ENCODE assay signal across 12 cellular contexts in the genomic region with DNA sequence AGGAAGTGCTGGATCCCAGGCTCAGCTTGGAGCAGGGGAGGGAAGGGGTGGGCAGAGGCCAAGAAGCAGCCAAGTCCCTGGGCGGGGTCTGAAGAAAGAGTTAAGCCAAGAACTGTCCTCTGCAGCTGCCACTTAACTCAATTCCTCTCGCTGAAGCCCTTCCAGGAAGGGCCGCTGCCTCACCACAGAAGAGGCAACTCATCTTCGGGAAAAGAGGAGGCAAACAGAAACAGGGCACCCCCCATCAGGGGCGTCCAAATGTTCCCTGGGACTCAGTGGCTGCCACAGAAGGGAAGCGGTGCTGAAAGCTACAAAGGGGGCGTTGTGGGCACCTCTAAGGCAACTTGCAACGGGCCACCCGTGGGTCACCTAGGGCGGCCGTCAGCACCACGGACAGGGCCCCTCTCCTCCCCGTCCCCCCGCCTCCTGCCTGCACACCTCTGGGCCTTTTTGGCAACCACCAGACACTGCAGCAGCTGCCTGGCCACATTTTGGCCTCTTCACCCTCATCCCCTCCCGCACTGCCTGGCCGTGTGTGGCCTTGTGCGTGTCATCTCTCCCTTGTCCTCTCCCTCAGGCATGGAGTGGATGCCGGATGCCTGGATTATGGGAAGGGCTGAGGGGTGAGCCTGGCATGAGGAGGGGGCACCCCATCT. TPM values are rescaled to one million over a fixed set of nuclear protein-coding genes. Genes with fewer than 3 reads are reported as not detected.
DNase-seq lines count a peak whose midpoint lies in the region; ATAC-seq and TF ChIP-seq lines count a peak whose summit lies in the region.
"Had no signal": no experiment of that assay in that cellular context is flagged by ENCODE, and none has a peak within 500 bp of the region (broad histone marks: within the 10 kb centered on the region; RNA-seq: fewer than 3 reads in every experiment).

No MANE protein-coding gene starts in this region.

- no peaks in the 10 kb centered on the region for H3K79me2 ChIP-seq in hepatocyte

- no peak for TF ChIP-seq POLR2A in thyroid gland (IDR thresholded peaks at IDR 0.05)

- TF ChIP-seq CTCF in cardiac muscle cell (IDR thresholded peaks at IDR 0.05; ENCODE audit: low read depth, low read length) (no peak), right atrium auricular region (IDR thresholded peaks at IDR 0.05) (no peak), RWPE2 (IDR thresholded peaks at IDR 0.05; ENCODE audit: poor library complexity, severe bottlenecking) (no peak), hepatocyte (IDR thresholded peaks at IDR 0.05; ENCODE audit: poor library complexity) (no peak), thyroid gland (IDR thresholded peaks at IDR 0.05) (no peak), dorsolateral prefrontal cortex (IDR thresholded peaks at IDR 0.05 in 54 of 56, conservative IDR thresholded peaks at IDR 0.05 in 2 of 56; ENCODE audit: low read depth in 1 of 56, partially characterized antibody in 56 of 56) (no peak)

- H2AFZ ChIP-seq in hepatocyte: no peak overlapping the region

- H3K27me3 ChIP-seq in cardiac muscle cell (peaks cover 31% of the 10 kb centered on the region), right atrium auricular region (peaks cover 16 to 18% of the 10 kb centered on the region in 2 donors), RWPE2 (ENCODE audit: insufficient read depth, poor library complexity, severe bottlenecking) (peaks cover 8% of the 10 kb centered on the region), hepatocyte (peaks cover 67% of the 10 kb centered on the region), thyroid gland (peaks cover 15% of the 10 kb centered on the region), dorsolateral prefrontal cortex (peaks cover 0 to 19% (median 0%) of the 10 kb centered on the region in 45 donors)

- no peaks in the 10 kb centered on the region for H4K20me1 ChIP-seq in hepatocyte (ENCODE audit: insufficient read depth, poor library complexity, severe bottlenecking)

- DNase-seq in cardiac muscle cell (ENCODE audit: low read depth in 1 of 2, low spot score in 1 of 2) (peak; percentile 30 to 85), right atrium auricular region (ENCODE audit: low spot score) (no peak), RWPE2 (ENCODE audit: low spot score) (no peak), hepatocyte (ENCODE audit: low spot score) (peak; percentile 61), thyroid gland (peak; percentile 27 to 31), NCI-H2171 (lab: John Stamatoyannopoulos, UW) (no peak), NCI-H187 (lab: John Stamatoyannopoulos, UW) (no peak), dorsolateral prefrontal cortex (no peak)

- ATAC-seq in RWPE2 (ENCODE audit: low read depth): peak; percentile 36; the same call in 2 of the 3 replicates

- H3K9me3 ChIP-seq in cardiac muscle cell (ENCODE audit: low read depth): no peaks in the 10 kb centered on the region
- H3K9me3 ChIP-seq in right atrium auricular region: no peaks in the 10 kb centered on the region
- H3K9me3 ChIP-seq in RWPE2 (ENCODE audit: severe bottlenecking): no peaks in the 10 kb centered on the region
- H3K9me3 ChIP-seq in hepatocyte (ENCODE audit: low read depth): no peaks in the 10 kb centered on the region
- H3K9me3 ChIP-seq in thyroid gland: no peaks in the 10 kb centered on the region
- H3K9me3 ChIP-seq: adrenal gland, upper lobe of left lung had no signal

- H3K27ac ChIP-seq in cardiac muscle cell: no peak overlapping the region
- no peak overlapping the region for H3K27ac ChIP-seq in right atrium auricular region
- no peak overlapping the region for H3K27ac ChIP-seq in RWPE2 (ENCODE audit: poor library complexity, severe bottlenecking)
- H3K27ac ChIP-seq in hepatocyte: no peak overlapping the region
- no peak overlapping the region for H3K27ac ChIP-seq in thyroid gland
- H3K27ac ChIP-seq in dorsolateral prefrontal cortex: peak overlapping the region in 5 of 59 donors; percentile 18 to 53 (median 37)
- H3K27ac ChIP-seq: adrenal gland, upper lobe of left lung had no signal

- H3K4me1 ChIP-seq in cardiac muscle cell (ENCODE audit: low read depth): no peaks in the 10 kb centered on the region
- H3K4me1 ChIP-seq in right atrium auricular region: peaks cover 0 to 13% of the 10 kb centered on the region in 2 donors
- H3K4me1 ChIP-seq in RWPE2 (ENCODE audit: insufficient read depth, poor library complexity, severe bottlenecking): no peaks in the 10 kb centered on the region
- H3K4me1 ChIP-seq in hepatocyte (ENCODE audit: insufficient read depth): peaks cover 7% of the 10 kb centered on the region
- peaks cover 0 to 5% of the 10 kb centered on the region in 2 donors for H3K4me1 ChIP-seq in thyroid gland

- no peaks in the 10 kb centered on the region for H3K9me2 ChIP-seq in hepatocyte (replicated peaks; ENCODE audit: insufficient read depth)

- intact Hi-C loops in thyroid gland (cut with DNase I) (loop anchor here (10.0 kb wide), 1 partner anchor 194 kb away; no protein-coding TSS in a partner anchor), dorsolateral prefrontal cortex (cut with DNase I) (no loop called here)

- 22% methylated on average over 18 of the region's 18 CpGs for WGBS in hepatocyte (ENCODE audit: low lambda C conversion rate, missing lambda C conversion rate)
- WGBS in thyroid gland, 2 donors: 13 to 14% methylated on average over 12 to 15 of the region's 18 CpGs

- H3K4me3 ChIP-seq in cardiac muscle cell: no peak overlapping the region
- no peak overlapping the region for H3K4me3 ChIP-seq in right atrium auricular region
- no peak overlapping the region for H3K4me3 ChIP-seq in RWPE2 (ENCODE audit: severe bottlenecking)
- no peak overlapping the region for H3K4me3 ChIP-seq in hepatocyte
- H3K4me3 ChIP-seq in thyroid gland (replicated peaks in 1 of 3): no peak overlapping the region
- H3K4me3 ChIP-seq in dorsolateral prefrontal cortex: peak overlapping the region in 9 of 59 donors; percentile 6 to 76 (median 61)
- H3K4me3 ChIP-seq: adrenal gland, upper lobe of left lung had no signal

- H3K36me3 ChIP-seq in cardiac muscle cell (no peaks in the 10 kb centered on the region), right atrium auricular region (no peaks in the 10 kb centered on the region), RWPE2 (ENCODE audit: low read depth) (no peaks in the 10 kb centered on the region), hepatocyte (replicated peaks; ENCODE audit: insufficient read depth, low read depth) (no peaks in the 10 kb centered on the region), thyroid gland (no peaks in the 10 kb centered on the region)
- H3K36me3 ChIP-seq: adrenal gland, upper lobe of left lung had no signal

- H3K4me2 ChIP-seq in hepatocyte: no peak overlapping the region

RNA-seq across cellular contexts. Expression of a gene that starts 2.5 kb away (rescaled TPM):
- total RNA-seq in cardiac muscle cell: 0.21 and 0.36 TPM in 2 replicates
- polyA plus RNA-seq in cardiac muscle cell: not detected in 2 replicates
- not detected for total RNA-seq in right atrium auricular region
- total RNA-seq in hepatocyte: not detected in 2 replicates
- polyA plus RNA-seq in hepatocyte: not detected in 2 replicates
- under 1 TPM in 2 of 4 donors, not detected in 2; 0.54 to 0.79 TPM for total RNA-seq in thyroid gland
- total RNA-seq in dorsolateral prefrontal cortex: 10 to 100 TPM; 11.7 to 72.6 (median 42.0) TPM
- total RNA-seq: epithelial cell of proximal tubule had no signal
- polyA plus RNA-seq: immature natural killer cell had no signal

RNA-seq across cellular contexts. Expression of a gene that starts 5.6 kb away (rescaled TPM):
- not detected in 2 replicates for total RNA-seq in cardiac muscle cell
- polyA plus RNA-seq in cardiac muscle cell: not detected in 2 replicates
- not detected for total RNA-seq in right atrium auricular region
- total RNA-seq in hepatocyte: not detected in 2 replicates
- not detected in 2 replicates for polyA plus RNA-seq in hepatocyte
- total RNA-seq in thyroid gland: not detected
- not detected for total RNA-seq in dorsolateral prefrontal cortex
- total RNA-seq: adrenal gland, epithelial cell of proximal tubule, upper lobe of left lung had no signal
- polyA plus RNA-seq: adrenal gland, immature natural killer cell had no signal

RNA-seq across cellular contexts. Expression of a gene that starts 17.7 kb away (rescaled TPM):
- total RNA-seq in cardiac muscle cell: 1.6 and 7.2 TPM in 2 replicates
- polyA plus RNA-seq in cardiac muscle cell: 3.3 and 6.9 TPM in 2 replicates
- total RNA-seq in right atrium auricular region: not detected
- 6.8 and 6.9 TPM in 2 replicates for total RNA-seq in hepatocyte
- 11.4 and 13.0 TPM in 2 replicates for polyA plus RNA-seq in hepatocyte
- total RNA-seq in thyroid gland: 1 to 10 TPM in 1 of 4 donors, under 1 TPM in 2, not detected in 1; 0.22 to 1.2 (median 0.94) TPM
- total RNA-seq in dorsolateral prefrontal cortex: 100 to 1,000 TPM in 46 of 120 experiments, 10 to 100 TPM in 74; 29.5 to 138 (median 93.2) TPM
- polyA plus RNA-seq: immature natural killer cell had no signal

RNA-seq across cellular contexts. Expression of a gene that starts 32.5 kb away (rescaled TPM):
- total RNA-seq in cardiac muscle cell (83.7 and 167 TPM in 2 replicates), right atrium auricular region (100 to 1,000 TPM in 1 of 2 donors, 10 to 100 TPM in 1; 33.4 to 117 TPM), hepatocyte (61.2 and 99.9 TPM in 2 replicates), thyroid gland (100 to 1,000 TPM in 3 of 4 donors, 10 to 100 TPM in 1; 45.9 to 165 (median 142) TPM), dorsolateral prefrontal cortex (10 to 100 TPM; 38.6 to 73.9 (median 52.6) TPM)
- polyA plus RNA-seq in cardiac muscle cell (17.1 and 19.0 TPM in 2 replicates), hepatocyte (14.0 and 17.6 TPM in 2 replicates)

RNA-seq across cellular contexts. Expression of a gene that starts 33.1 kb away (rescaled TPM):
- total RNA-seq in cardiac muscle cell (22.2 and 25.6 TPM in 2 replicates), right atrium auricular region (10 to 100 TPM; 10.3 to 11.4 TPM), hepatocyte (10.6 and 12.4 TPM in 2 replicates), thyroid gland (10 to 100 TPM; 10.7 to 23.1 (median 18.4) TPM), dorsolateral prefrontal cortex (10 to 100 TPM; 15.7 to 35.8 (median 22.7) TPM)
- polyA plus RNA-seq in cardiac muscle cell (26.7 and 32.5 TPM in 2 replicates), hepatocyte (9.0 and 12.9 TPM in 2 replicates)

Comparison
In these comparisons a context has a peak if more than half of its experiments do, and no peak if none do; other contexts are left out.
1. DNase-seq: peak in cardiac muscle cell (2 of 2), hepatocyte (single experiment) and thyroid gland (2 of 2); none in right atrium auricular region (single experiment), RWPE2 (single experiment), NCI-H2171 (single experiment), NCI-H187 (0 of 2) and dorsolateral prefrontal cortex (0 of 10).